7 cellular contexts compared by ENCODE assay signal in genomic region chr10:92756233-92757065, GRCh38.
DNase-seq lines count a peak whose midpoint lies in the region; ATAC-seq and TF ChIP-seq lines count a peak whose summit lies in the region.

No MANE protein-coding gene starts in this region.

- no peaks in the 10 kb centered on the region for H3K27me3 ChIP-seq in sigmoid colon
- no peaks in the 10 kb centered on the region for H3K27me3 ChIP-seq in effector memory CD4-positive, alpha-beta T cell (replicated peaks; ENCODE audit: control insufficient read depth, insufficient read depth, low read length, poor library complexity, severe bottlenecking)
- H3K27me3 ChIP-seq in adrenal gland = no peaks in the 10 kb centered on the region

- TF ChIP-seq POLR2A in sigmoid colon (IDR thresholded peaks at IDR 0.05) (no peak), adrenal gland (IDR thresholded peaks at IDR 0.05) (no peak)

- H3K9me3 ChIP-seq in HEK293 (ENCODE audit: control insufficient read depth, insufficient read depth, low read depth, low read length) (no peaks in the 10 kb centered on the region), sigmoid colon (no peaks in the 10 kb centered on the region), adrenal gland (replicated peaks in 1 of 3) (no peaks in the 10 kb centered on the region)
- no peaks in the 10 kb centered on the region for H3K9me3 ChIP-seq in effector memory CD4-positive, alpha-beta T cell (ENCODE audit: control insufficient read depth, low read length)

- peaks cover 15% of the 10 kb centered on the region for H3K4me1 ChIP-seq in HEK293 (ENCODE audit: control insufficient read depth, insufficient read depth, low read length)
- peaks cover 0 to 42% (median 36%) of the 10 kb centered on the region in 4 donors for H3K4me1 ChIP-seq in sigmoid colon
- no peaks in the 10 kb centered on the region for H3K4me1 ChIP-seq in effector memory CD4-positive, alpha-beta T cell (ENCODE audit: control insufficient read depth, insufficient read depth, low read length, poor library complexity, severe bottlenecking)
- peaks cover 0 to 15% of the 10 kb centered on the region in 2 donors for H3K4me1 ChIP-seq in adrenal gland (replicated peaks in 1 of 2)

- intact Hi-C loops in sigmoid colon (cut with DNase I) (loop anchor here (1.0 to 2.0 kb wide), 4 partner anchors 58 to 164 kb away; partner anchors contain the start of genes HHEX and KIF11), adrenal gland (cut with DNase I) (no loop called here)

- TF ChIP-seq EP300 in sigmoid colon (IDR thresholded peaks at IDR 0.05) = no peak

- DNase-seq in M059J (ENCODE audit: low read depth) (peak; percentile 28), ecto neural progenitor cell (ENCODE audit: low spot score) (peak; percentile 20), sigmoid colon (no peak), adrenal gland (no peak)
- no peak for DNase-seq in effector memory CD4-positive, alpha-beta T cell

- WGBS in sigmoid colon, 2 donors = 46 to 80% methylated on average over 9 of the region's 9 CpGs
- WGBS in adrenal gland, 4 donors = 64 to 72% (median 72%) methylated on average over 9 of the region's 9 CpGs

- H3K36me3 ChIP-seq in HEK293 (ENCODE audit: control insufficient read depth in 2 of 2, insufficient read depth in 1 of 2, low read length in 2 of 2) = no peaks in the 10 kb centered on the region
- H3K36me3 ChIP-seq in sigmoid colon = no peaks in the 10 kb centered on the region
- H3K36me3 ChIP-seq in effector memory CD4-positive, alpha-beta T cell (ENCODE audit: control insufficient read depth, insufficient read depth, low read length) = no peaks in the 10 kb centered on the region
- no peaks in the 10 kb centered on the region for H3K36me3 ChIP-seq in adrenal gland (replicated peaks in 1 of 2)

- TF ChIP-seq CTCF in HEK293 (tag by site-specific recombination; IDR thresholded peaks at IDR 0.05) = no peak
- TF ChIP-seq CTCF in sigmoid colon (IDR thresholded peaks at IDR 0.05) = no peak
- TF ChIP-seq CTCF in adrenal gland (IDR thresholded peaks at IDR 0.05) = no peak

- peak overlapping the region; percentile 49 for H3K27ac ChIP-seq in HEK293 (ENCODE audit: extremely low read depth, low read depth, low read length)
- H3K27ac ChIP-seq in sigmoid colon = peak overlapping the region; percentile 89 to 90 (median 90)
- H3K27ac ChIP-seq in effector memory CD4-positive, alpha-beta T cell (ENCODE audit: insufficient read depth, low read length, poor library complexity, severe bottlenecking) = no peak overlapping the region
- peak overlapping the region in 2 of 5 donors; percentile 34 to 37 for H3K27ac ChIP-seq in adrenal gland

- POLR2A ChIA-PET in HEK293 (lab: Yijun Ruan, JAX) = interaction anchor here (1.2 kb wide), 1 partner anchor 67 kb away, joined by 4 read pairs; the partner anchor contains the start of gene HHEX

- CTCF ChIA-PET in HEK293 (lab: Yijun Ruan, JAX) = interaction anchor here (0.5 to 2.3 kb wide), 6 partner anchors 17 to 687 kb away, joined by 3 to 13 read pairs (median 4); no protein-coding TSS in a partner anchor

- H3K4me3 ChIP-seq in HEK293 (ENCODE audit: low read depth, low read length) (no peak overlapping the region), sigmoid colon (no peak overlapping the region), adrenal gland (no peak overlapping the region)
- H3K4me3 ChIP-seq in effector memory CD4-positive, alpha-beta T cell (ENCODE audit: insufficient read depth, low read depth, low read length, poor library complexity, severe bottlenecking) = no peak overlapping the region

- ATAC-seq in GM18861 (IDR thresholded peaks at IDR 0.05; ENCODE audit: unreplicated experiment) = peak; percentile 80

TF ChIP-seq in HEK293, 187 proteins besides CTCF, POLR2A, EP300 and RAD21 (continues in another document):
- TF ChIP-seq, protein P1, sequence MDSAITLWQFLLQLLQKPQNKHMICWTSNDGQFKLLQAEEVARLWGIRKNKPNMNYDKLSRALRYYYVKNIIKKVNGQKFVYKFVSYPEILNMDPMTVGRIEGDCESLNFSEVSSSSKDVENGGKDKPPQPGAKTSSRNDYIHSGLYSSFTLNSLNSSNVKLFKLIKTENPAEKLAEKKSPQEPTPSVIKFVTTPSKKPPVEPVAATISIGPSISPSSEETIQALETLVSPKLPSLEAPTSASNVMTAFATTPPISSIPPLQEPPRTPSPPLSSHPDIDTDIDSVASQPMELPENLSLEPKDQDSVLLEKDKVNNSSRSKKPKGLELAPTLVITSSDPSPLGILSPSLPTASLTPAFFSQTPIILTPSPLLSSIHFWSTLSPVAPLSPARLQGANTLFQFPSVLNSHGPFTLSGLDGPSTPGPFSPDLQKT (IDR thresholded peaks at IDR 0.05; ENCODE audit: borderline replicate concordance, low read depth, low read length) = no peak
- TF ChIP-seq, protein P2, sequence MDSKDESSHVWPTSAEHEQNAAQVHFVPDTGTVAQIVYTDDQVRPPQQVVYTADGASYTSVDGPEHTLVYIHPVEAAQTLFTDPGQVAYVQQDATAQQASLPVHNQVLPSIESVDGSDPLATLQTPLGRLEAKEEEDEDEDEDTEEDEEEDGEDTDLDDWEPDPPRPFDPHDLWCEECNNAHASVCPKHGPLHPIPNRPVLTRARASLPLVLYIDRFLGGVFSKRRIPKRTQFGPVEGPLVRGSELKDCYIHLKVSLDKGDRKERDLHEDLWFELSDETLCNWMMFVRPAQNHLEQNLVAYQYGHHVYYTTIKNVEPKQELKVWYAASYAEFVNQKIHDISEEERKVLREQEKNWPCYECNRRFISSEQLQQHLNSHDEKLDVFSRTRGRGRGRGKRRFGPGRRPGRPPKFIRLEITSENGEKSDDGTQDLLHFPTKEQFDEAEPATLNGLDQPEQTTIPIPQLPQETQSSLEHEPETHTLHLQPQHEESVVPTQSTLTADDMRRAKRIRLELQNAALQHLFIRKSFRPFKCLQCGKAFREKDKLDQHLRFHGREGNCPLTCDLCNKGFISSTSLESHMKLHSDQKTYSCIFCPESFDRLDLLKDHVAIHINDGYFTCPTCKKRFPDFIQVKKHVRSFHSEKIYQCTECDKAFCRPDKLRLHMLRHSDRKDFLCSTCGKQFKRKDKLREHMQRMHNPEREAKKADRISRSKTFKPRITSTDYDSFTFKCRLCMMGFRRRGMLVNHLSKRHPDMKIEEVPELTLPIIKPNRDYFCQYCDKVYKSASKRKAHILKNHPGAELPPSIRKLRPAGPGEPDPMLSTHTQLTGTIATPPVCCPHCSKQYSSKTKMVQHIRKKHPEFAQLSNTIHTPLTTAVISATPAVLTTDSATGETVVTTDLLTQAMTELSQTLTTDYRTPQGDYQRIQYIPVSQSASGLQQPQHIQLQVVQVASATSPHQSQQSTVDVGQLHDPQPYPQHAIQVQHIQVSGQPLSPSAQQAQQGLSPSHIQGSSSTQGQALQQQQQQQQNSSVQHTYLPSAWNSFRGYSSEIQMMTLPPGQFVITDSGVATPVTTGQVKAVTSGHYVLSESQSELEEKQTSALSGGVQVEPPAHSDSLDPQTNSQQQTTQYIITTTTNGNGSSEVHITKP (tag by site-specific recombination; IDR thresholded peaks at IDR 0.05) = peak; percentile 70
- TF ChIP-seq PRDM1 (tag by site-specific recombination; IDR thresholded peaks at IDR 0.05) (peak; percentile 11; the same call in 1 of the 2 replicates), ZNF664 (tag by site-specific recombination; IDR thresholded peaks at IDR 0.05) (0 out of 2 replicates have a peak, but pooled peaks have one; percentile 20), YY2 (tag by site-specific recombination; IDR thresholded peaks at IDR 0.05) (no peak), ZFHX2 (tag by site-specific recombination; conservative IDR thresholded peaks at IDR 0.05) (peak; percentile 59), ZNF175 (tag by site-specific recombination; IDR thresholded peaks at IDR 0.05) (no peak), ZNF311 (tag by site-specific recombination; IDR thresholded peaks at IDR 0.05; ENCODE audit: borderline replicate concordance) (no peak), GLI2 (tag by site-specific recombination; IDR thresholded peaks at IDR 0.05; ENCODE audit: borderline replicate concordance, low read depth) (peak; percentile 70; the same call in 1 of the 2 replicates), ZXDB (tag by site-specific recombination; IDR thresholded peaks at IDR 0.05) (peak; percentile 88), TCF7L2 (IDR thresholded peaks at IDR 0.05; ENCODE audit: borderline replicate concordance, low read depth, low read length) (peak; percentile 89; the same call in 1 of the 2 replicates), ZNF211 (tag by site-specific recombination; IDR thresholded peaks at IDR 0.05; ENCODE audit: low read depth) (no peak)
- TF ChIP-seq, protein P3, sequence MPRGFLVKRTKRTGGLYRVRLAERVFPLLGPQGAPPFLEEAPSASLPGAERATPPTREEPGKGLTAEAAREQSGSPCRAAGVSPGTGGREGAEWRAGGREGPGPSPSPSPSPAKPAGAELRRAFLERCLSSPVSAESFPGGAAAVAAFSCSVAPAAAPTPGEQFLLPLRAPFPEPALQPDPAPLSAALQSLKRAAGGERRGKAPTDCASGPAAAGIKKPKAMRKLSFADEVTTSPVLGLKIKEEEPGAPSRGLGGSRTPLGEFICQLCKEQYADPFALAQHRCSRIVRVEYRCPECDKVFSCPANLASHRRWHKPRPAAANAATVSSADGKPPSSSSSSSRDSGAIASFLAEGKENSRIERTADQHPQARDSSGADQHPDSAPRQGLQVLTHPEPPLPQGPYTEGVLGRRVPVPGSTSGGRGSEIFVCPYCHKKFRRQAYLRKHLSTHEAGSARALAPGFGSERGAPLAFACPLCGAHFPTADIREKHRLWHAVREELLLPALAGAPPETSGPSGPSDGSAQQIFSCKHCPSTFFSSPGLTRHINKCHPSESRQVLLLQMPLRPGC (tag by site-specific recombination; IDR thresholded peaks at IDR 0.05) = peak; percentile 75; the same call in 1 of the 2 replicates
- TF ChIP-seq, protein P4, sequence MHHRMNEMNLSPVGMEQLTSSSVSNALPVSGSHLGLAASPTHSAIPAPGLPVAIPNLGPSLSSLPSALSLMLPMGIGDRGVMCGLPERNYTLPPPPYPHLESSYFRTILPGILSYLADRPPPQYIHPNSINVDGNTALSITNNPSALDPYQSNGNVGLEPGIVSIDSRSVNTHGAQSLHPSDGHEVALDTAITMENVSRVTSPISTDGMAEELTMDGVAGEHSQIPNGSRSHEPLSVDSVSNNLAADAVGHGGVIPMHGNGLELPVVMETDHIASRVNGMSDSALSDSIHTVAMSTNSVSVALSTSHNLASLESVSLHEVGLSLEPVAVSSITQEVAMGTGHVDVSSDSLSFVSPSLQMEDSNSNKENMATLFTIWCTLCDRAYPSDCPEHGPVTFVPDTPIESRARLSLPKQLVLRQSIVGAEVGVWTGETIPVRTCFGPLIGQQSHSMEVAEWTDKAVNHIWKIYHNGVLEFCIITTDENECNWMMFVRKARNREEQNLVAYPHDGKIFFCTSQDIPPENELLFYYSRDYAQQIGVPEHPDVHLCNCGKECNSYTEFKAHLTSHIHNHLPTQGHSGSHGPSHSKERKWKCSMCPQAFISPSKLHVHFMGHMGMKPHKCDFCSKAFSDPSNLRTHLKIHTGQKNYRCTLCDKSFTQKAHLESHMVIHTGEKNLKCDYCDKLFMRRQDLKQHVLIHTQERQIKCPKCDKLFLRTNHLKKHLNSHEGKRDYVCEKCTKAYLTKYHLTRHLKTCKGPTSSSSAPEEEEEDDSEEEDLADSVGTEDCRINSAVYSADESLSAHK (tag by site-specific recombination; IDR thresholded peaks at IDR 0.05) = peak; percentile 80

Comparison
In these comparisons a context has a peak if more than half of its experiments do, and no peak if none do; other contexts are left out.
1. DNase-seq: peak in M059J (single experiment) and ecto neural progenitor cell (single experiment); none in sigmoid colon (single experiment), effector memory CD4-positive, alpha-beta T cell (0 of 3) and adrenal gland (0 of 7).